Comparison of ENCODE assay signal across 8 cellular contexts in genomic region chr12:17950898-17951297, GRCh38.
"Had no signal": no experiment of that assay in that cellular context is flagged by ENCODE, and none has a peak within 500 bp of the region (broad histone marks: within the 10 kb centered on the region; RNA-seq: fewer than 3 reads in every experiment).

No MANE protein-coding gene starts in this region.

- H3K27ac ChIP-seq: GM23248, KMS-11 had no signal

- DNase-seq: GM23248, H9, HCEC 1CT, KBM-7 had no signal

- H3K4me3 ChIP-seq: GM23248 had no signal

- H2AFZ ChIP-seq: GM23248 had no signal

- H3K4me2 ChIP-seq: KMS-11 had no signal

- FAIRE-seq: H1, H54, HTR-8/SVneo had no signal

- H3K9ac ChIP-seq: GM23248, KMS-11 had no signal
